ENCODE assay signal across 8 cellular contexts in genomic region chr11:96341237-96342130, GRCh38. TPM values are rescaled to one million over a fixed set of nuclear protein-coding genes. Genes with fewer than 3 reads are reported as not detected.
DNase-seq lines count a peak whose midpoint lies in the region; ATAC-seq and TF ChIP-seq lines count a peak whose summit lies in the region.

No MANE protein-coding gene starts in this region.

- H3K4me3 ChIP-seq in BE2C (ENCODE audit: low read depth, low read length) (peak overlapping the region; percentile 88), ectodermal cell (ENCODE audit: insufficient read depth, low read depth, low read length) (peak overlapping the region; percentile 63), mesendoderm (ENCODE audit: low read length) (no peak overlapping the region)

- H3K9me3 ChIP-seq in BE2C (no peaks in the 10 kb centered on the region), ectodermal cell (ENCODE audit: control insufficient read depth, low read length) (no peaks in the 10 kb centered on the region)

- no peak overlapping the region for H3K23ac ChIP-seq in mesendoderm (ENCODE audit: low read length)

- no peak overlapping the region for H3K27ac ChIP-seq in ectodermal cell (ENCODE audit: insufficient read depth, low read depth, low read length, poor library complexity, severe bottlenecking)
- H3K27ac ChIP-seq in mesendoderm (ENCODE audit: low read depth, low read length) = no peak overlapping the region

- peak; percentile 19 for ATAC-seq in GM19468 (IDR thresholded peaks at IDR 0.05; ENCODE audit: extremely low read depth, unreplicated experiment)

- H3K4me1 ChIP-seq in BE2C (peaks cover 15% of the 10 kb centered on the region; the same call in 1 of the 2 replicates), ectodermal cell (ENCODE audit: control insufficient read depth, insufficient read depth, low read length) (peaks cover 8% of the 10 kb centered on the region), mesendoderm (ENCODE audit: control insufficient read depth, low read depth, low read length) (peaks cover 4% of the 10 kb centered on the region)

- no peak overlapping the region for H2AK5ac ChIP-seq in mesendoderm (ENCODE audit: low read length)

- H2BK15ac ChIP-seq in mesendoderm (replicated peaks; ENCODE audit: low read depth) = no peak overlapping the region

- no peaks in the 10 kb centered on the region for H3K79me2 ChIP-seq in mesendoderm (ENCODE audit: control insufficient read depth, insufficient read depth, low read length)

- no peak overlapping the region for H2BK120ac ChIP-seq in mesendoderm (ENCODE audit: low read depth, low read length)

- H3K18ac ChIP-seq in mesendoderm (ENCODE audit: low read length) = peak overlapping the region; percentile 69

- H3K9ac ChIP-seq in mesendoderm (ENCODE audit: low read length) = no peak overlapping the region

- 69 to 71% methylated on average over 26 of the region's 26 CpGs for WGBS in ectodermal cell, 2 experiments
- WGBS in mesendoderm (ENCODE audit: extremely low coverage, insufficient coverage, low lambda C conversion rate) = 100% methylated on average over 1 of the region's 26 CpGs

- no peak overlapping the region for H2BK5ac ChIP-seq in mesendoderm (ENCODE audit: low read length)

- H3K36me3 ChIP-seq in BE2C (no peaks in the 10 kb centered on the region), ectodermal cell (ENCODE audit: control insufficient read depth, insufficient read depth, low read length) (no peaks in the 10 kb centered on the region), mesendoderm (ENCODE audit: control insufficient read depth, insufficient read depth, low read length) (no peaks in the 10 kb centered on the region)

- H4K8ac ChIP-seq in mesendoderm (ENCODE audit: low read depth, low read length) = no peak overlapping the region

- H3K79me1 ChIP-seq in mesendoderm (ENCODE audit: low read length) = no peaks in the 10 kb centered on the region

- H3K4me2 ChIP-seq in mesendoderm (ENCODE audit: low read length) = no peak overlapping the region

- H4K5ac ChIP-seq in mesendoderm (ENCODE audit: low read length) = no peak overlapping the region

- H3K27me3 ChIP-seq in BE2C = no peaks in the 10 kb centered on the region
- peaks cover 3% of the 10 kb centered on the region for H3K27me3 ChIP-seq in ectodermal cell (ENCODE audit: control insufficient read depth, insufficient read depth, low read length, poor library complexity, severe bottlenecking)
- H3K27me3 ChIP-seq in mesendoderm (ENCODE audit: insufficient read depth, low read length, poor library complexity) = no peaks in the 10 kb centered on the region

- H3K4ac ChIP-seq in mesendoderm (ENCODE audit: low read depth, low read length) = no peak overlapping the region

- H3K56ac ChIP-seq in mesendoderm (ENCODE audit: low read length) = no peak overlapping the region

- DNase-seq in BE2C = peak; percentile 75
- peak; percentile 17 for DNase-seq in KBM-7
- DNase-seq in activated CD4-positive, alpha-beta T cell treated with anti-CD3 and anti-CD28 coated beads, Interleukin-2, amount 50 U/mL, for 1 hour = peak; percentile 64
- DNase-seq in mesendoderm = no peak
- peak; percentile 76 for DNase-seq in stimulated activated CD8-positive, alpha-beta memory T cell treated with anti-CD3 and anti-CD28 coated beads, Interleukin-4, amount 100 ng/mL, for 48 hours
- DNase-seq in GF-D8 (lab: John Stamatoyannopoulos, UW) = no peak

- in situ Hi-C loops in KBM-7 (cut with MboI; ENCODE audit: low pct_unique_long_range_greater_than_20kb, low sequenced_read_pairs) = no loop called here

- peak; percentile 36; the same call in 1 of the 2 replicates for TF ChIP-seq CTCF in BE2C (IDR thresholded peaks at IDR 0.05; ENCODE audit: low read depth, low read length)

RNA-seq across cellular contexts. Expression of gene MAML2, which starts 1.5 kb away (rescaled TPM):
- 9.9 TPM for polyA plus RNA-seq in BE2C (2012; ENCODE audit: insufficient read depth, insufficient read length, low read depth)
- polyA plus RNA-seq in ectodermal cell (2013, experiment 1 of 4) = 4.2 TPM
- 5.1 TPM for polyA plus RNA-seq in ectodermal cell (2013, experiment 2 of 4)
- 5.0 TPM for polyA plus RNA-seq in ectodermal cell (2013, experiment 3 of 4)
- polyA plus RNA-seq in ectodermal cell (2013, experiment 4 of 4) = 7.1 TPM
- polyA plus RNA-seq in mesendoderm (2013, experiment 1 of 2) = 2.9 TPM
- polyA plus RNA-seq in mesendoderm (2013, experiment 2 of 2) = 3.1 TPM

RNA-seq across cellular contexts. Expression of gene CCDC82, which starts 48.2 kb away (rescaled TPM):
- polyA plus RNA-seq in BE2C (2012; ENCODE audit: insufficient read depth, insufficient read length, low read depth) = 25.6 TPM
- polyA plus RNA-seq in ectodermal cell (2013, experiment 1 of 4) = 36.7 TPM
- polyA plus RNA-seq in ectodermal cell (2013, experiment 2 of 4) = 33.5 TPM
- polyA plus RNA-seq in ectodermal cell (2013, experiment 3 of 4) = 27.5 TPM
- polyA plus RNA-seq in ectodermal cell (2013, experiment 4 of 4) = 32.1 TPM
- polyA plus RNA-seq in mesendoderm (2013, experiment 1 of 2) = 24.0 TPM
- 23.1 TPM for polyA plus RNA-seq in mesendoderm (2013, experiment 2 of 2)

RNA-seq across cellular contexts. Expression of gene JRKL, which starts 48.3 kb away (rescaled TPM):
- 15.4 TPM for polyA plus RNA-seq in BE2C (2012; ENCODE audit: insufficient read depth, insufficient read length, low read depth)
- polyA plus RNA-seq in ectodermal cell (2013, experiment 1 of 4) = 13.8 TPM
- polyA plus RNA-seq in ectodermal cell (2013, experiment 2 of 4) = 13.8 TPM
- 8.6 TPM for polyA plus RNA-seq in ectodermal cell (2013, experiment 3 of 4)
- 11.8 TPM for polyA plus RNA-seq in ectodermal cell (2013, experiment 4 of 4)
- polyA plus RNA-seq in mesendoderm (2013, experiment 1 of 2) = 3.3 TPM
- 3.2 TPM for polyA plus RNA-seq in mesendoderm (2013, experiment 2 of 2)

Comparison
In these comparisons a context has a peak if more than half of its experiments do, and no peak if none do; other contexts are left out.
1. DNase-seq: peak in BE2C (single experiment), KBM-7 (single experiment), activated CD4-positive, alpha-beta T cell treated with anti-CD3 and anti-CD28 coated beads, Interleukin-2, amount 50 U/mL, for 1 hour (single experiment) and stimulated activated CD8-positive, alpha-beta memory T cell treated with anti-CD3 and anti-CD28 coated beads, Interleukin-4, amount 100 ng/mL, for 48 hours (single experiment); none in mesendoderm (single experiment) and GF-D8 (single experiment).